ENCODE assay signal across 15 cellular contexts in the genomic region with DNA sequence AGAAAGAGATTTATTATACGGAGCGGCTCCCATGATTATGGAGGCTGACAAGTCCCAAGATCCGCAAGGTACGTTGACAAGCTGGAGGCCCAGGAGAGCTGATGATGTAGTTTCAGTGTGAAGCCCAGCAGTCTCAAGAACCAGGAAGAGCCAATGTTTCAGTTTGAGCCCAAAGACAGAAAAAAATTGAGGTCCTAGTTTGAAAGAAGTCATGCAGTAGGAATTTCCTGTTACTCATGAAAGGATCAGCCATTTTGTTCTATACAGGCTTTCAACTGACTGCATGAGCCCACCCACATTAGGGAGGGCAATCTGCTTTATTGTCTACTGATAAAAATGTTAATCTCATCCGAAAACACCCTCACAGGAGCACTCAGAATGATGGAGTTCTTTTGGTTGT. TPM values are rescaled to one million over a fixed set of nuclear protein-coding genes. Genes with fewer than 3 reads are reported as not detected.
DNase-seq lines count a peak whose midpoint lies in the region; ATAC-seq lines count a peak whose summit lies in the region.
"Had no signal": no experiment of that assay in that cellular context is flagged by ENCODE, and none has a peak within 500 bp of the region (broad histone marks: within the 10 kb centered on the region; RNA-seq: fewer than 3 reads in every experiment).

No MANE protein-coding gene starts in this region.

- H2AFZ ChIP-seq in neuronal stem cell (ENCODE audit: low read length), result peak overlapping the region; percentile 54

- no peaks in the 10 kb centered on the region for H3K79me1 ChIP-seq in neuronal stem cell (ENCODE audit: low read depth, low read length)

- no peak overlapping the region for H3K23ac ChIP-seq in neuronal stem cell (ENCODE audit: low read depth, low read length, poor library complexity)

- H2BK12ac ChIP-seq in neuronal stem cell (ENCODE audit: low read length), result no peak overlapping the region

- H2BK5ac ChIP-seq in neuronal stem cell (ENCODE audit: low read length), result no peak overlapping the region

- H3K9me3 ChIP-seq in neuronal stem cell (replicated peaks in 1 of 2; ENCODE audit: control insufficient read depth in 2 of 2, insufficient read depth in 1 of 2, low read depth in 1 of 2, low read length in 2 of 2), result peaks cover 0 to 3% of the 10 kb centered on the region in 2 donors
- H3K9me3 ChIP-seq: pancreas had no signal

- peak; percentile 54 for DNase-seq in COLO829 (ENCODE audit: low spot score)
- peak; percentile 69 for DNase-seq in RPMI7951 (ENCODE audit: low read depth)
- DNase-seq in epithelial cell of prostate (ENCODE audit: low read depth, low spot score), result no peak
- no peak for DNase-seq in neuronal stem cell (ENCODE audit: low spot score)
- DNase-seq in DMS114 treated with DMSO at 0.1 percent for 48 hours (lab: John Stamatoyannopoulos, UW; ENCODE audit: unreplicated experiment), result no peak
- no peak for DNase-seq in GM19238 (ENCODE audit: insufficient read length, low spot score)
- DNase-seq in NCI-H510A treated with DMSO at 0.1 percent for 48 hours (lab: John Stamatoyannopoulos, UW), result no peak
- DNase-seq: activated T-cell treated with anti-CD3 and anti-CD28 coated beads, Interleukin-2, amount 50 U/mL, for 24 hours; left lung; NCI-H1417 treated with DMSO at 0.1 percent for 48 hours; NCI-H748 treated with DMSO at 0.1 percent for 48 hours; pancreas; stimulated activated CD4-positive, alpha-beta T cell treated with anti-CD3 and anti-CD28 coated beads, Interleukin-2, amount 100 ng/mL, for 24 hours had no signal

- H4K8ac ChIP-seq in neuronal stem cell (ENCODE audit: low read depth, low read length), result no peak overlapping the region

- no peak overlapping the region for H2BK15ac ChIP-seq in neuronal stem cell (ENCODE audit: low read length)

- H3K4me1 ChIP-seq in neuronal stem cell (ENCODE audit: control insufficient read depth in 2 of 2, insufficient read depth in 1 of 2, low read depth in 1 of 2, low read length in 2 of 2), result no peaks in the 10 kb centered on the region
- H3K4me1 ChIP-seq: left lung had no signal

- no peak for ATAC-seq in GM19463 (IDR thresholded peaks at IDR 0.05; ENCODE audit: unreplicated experiment)
- ATAC-seq: left lung; stimulated activated effector memory CD8-positive, alpha-beta T cell treated with anti-CD3 and anti-CD28 coated beads, Interleukin-12 subunit alpha, Interleukin-12 subunit beta, amount 100 ng/mL, for 72 hours had no signal

- H3K27me3 ChIP-seq in neuronal stem cell (ENCODE audit: control insufficient read depth in 3 of 3, insufficient read depth in 3 of 3, low read depth in 1 of 3, low read length in 3 of 3), result peaks cover 0 to 2% (median 0%) of the 10 kb centered on the region in 3 experiments
- H3K27me3 ChIP-seq: left lung, pancreas had no signal

- no peak overlapping the region for H3K9ac ChIP-seq in neuronal stem cell (ENCODE audit: low read depth, low read length, poor library complexity)

- WGBS in neuronal stem cell (ENCODE audit: extremely low coverage in 2 of 2, insufficient read length in 2 of 2, insufficient replicate concordance in 1 of 2), 2 donors, result no CpG with 5 or more reads among the region's 5 CpGs

- no peak overlapping the region for H3K4ac ChIP-seq in neuronal stem cell (ENCODE audit: low read length)

- no peak overlapping the region for H3K18ac ChIP-seq in neuronal stem cell (ENCODE audit: low read length)

- H3K27ac ChIP-seq in epithelial cell of prostate, result peak overlapping the region; percentile 68
- H3K27ac ChIP-seq in neuronal stem cell (replicated peaks; ENCODE audit: low read length), result no peak overlapping the region
- H3K27ac ChIP-seq: left lung, pancreas had no signal

- H3K4me2 ChIP-seq in neuronal stem cell (ENCODE audit: insufficient read depth, low read length, poor library complexity, severe bottlenecking), result no peak overlapping the region

- H3K36me3 ChIP-seq in neuronal stem cell (replicated peaks in 1 of 2; ENCODE audit: control insufficient read depth in 2 of 2, insufficient read depth in 2 of 2, low read length in 2 of 2), result no peaks in the 10 kb centered on the region
- H3K36me3 ChIP-seq: left lung, pancreas had no signal

- H4K91ac ChIP-seq in neuronal stem cell (ENCODE audit: low read depth, low read length, poor library complexity), result no peak overlapping the region

- H3K14ac ChIP-seq in neuronal stem cell (ENCODE audit: low read length), result no peak overlapping the region

- no peak overlapping the region for H2BK120ac ChIP-seq in neuronal stem cell (ENCODE audit: low read depth, low read length)

- no peak overlapping the region for H3K4me3 ChIP-seq in neuronal stem cell (ENCODE audit: low read length in 2 of 2)
- H3K4me3 ChIP-seq: left lung, pancreas had no signal

- H2AK5ac ChIP-seq in neuronal stem cell (ENCODE audit: low read depth, low read length), result no peak overlapping the region

RNA-seq across cellular contexts. Expression of a gene that starts 51.5 kb away (rescaled TPM):
- total RNA-seq in RPMI7951 (2014; rRNA removed; shearing (Covaris generic)), result 19.2 and 19.6 TPM in 2 replicates
- polyA plus RNA-seq in neuronal stem cell (2013, experiment 1 of 2), result 12.6 TPM
- 12.7 TPM for polyA plus RNA-seq in neuronal stem cell (2013, experiment 2 of 2)

Comparison
In these comparisons a context has a peak if more than half of its experiments do, and no peak if none do; other contexts are left out.
1. DNase-seq: peak in COLO829 (single experiment) and RPMI7951 (single experiment); none in epithelial cell of prostate (single experiment), neuronal stem cell (single experiment), DMS114 treated with DMSO at 0.1 percent for 48 hours (single experiment), GM19238 (single experiment) and NCI-H510A treated with DMSO at 0.1 percent for 48 hours (single experiment).